Comparison of ENCODE assay signal across 8 cellular contexts in genomic region chr1:21255284-21255942, GRCh38. TPM values are rescaled to one million over a fixed set of nuclear protein-coding genes. Genes with fewer than 3 reads are reported as not detected.
A peak's percentile ranks its signal among the peaks of the same experiment; 100 is the strongest.
DNase-seq lines count a peak whose midpoint lies in the region; ATAC-seq and TF ChIP-seq lines count a peak whose summit lies in the region.

No MANE protein-coding gene starts in this region.

- no peaks in the 10 kb centered on the region for H3K9me3 ChIP-seq in BE2C
- no peaks in the 10 kb centered on the region for H3K9me3 ChIP-seq in left lung

- H3K4me1 ChIP-seq in BE2C = peaks cover 4% of the 10 kb centered on the region
- H3K4me1 ChIP-seq in left lung = peaks cover 0 to 38% of the 10 kb centered on the region in 2 donors

- peaks cover 47% of the 10 kb centered on the region for H3K36me3 Mint-ChIP-seq in activated CD4-positive, alpha-beta T cell treated with anti-CD3 and anti-CD28 coated beads, Interleukin-2, amount 10 ng/mL, durations not matched to agents 24 days and 14 days (ENCODE audit: low read depth)

- DNase-seq in BE2C (peak; percentile 89), HK-2 (ENCODE audit: unreplicated experiment) (peak; percentile 80), NCI-H748 (lab: John Stamatoyannopoulos, UW; ENCODE audit: unreplicated experiment) (peak; percentile 71), left lung (peak; percentile 86 to 92)
- DNase-seq in activated CD4-positive, alpha-beta T cell treated with anti-CD3 and anti-CD28 coated beads, Interleukin-2, amount 10 ng/mL, durations not matched to agents 24 days and 14 days = peak; percentile 94
- DNase-seq in stimulated activated CD4-positive, alpha-beta T cell treated with anti-CD3 and anti-CD28 coated beads, TNF-alpha, amount 100 ng/mL, for 24 hours (ENCODE audit: low read depth in 3 of 3) = peak; percentile 63 to 81 (median 66)

- H3K27me3 ChIP-seq in BE2C (no peaks in the 10 kb centered on the region), left lung (no peaks in the 10 kb centered on the region)

- no peaks in the 10 kb centered on the region for H3K9me3 Mint-ChIP-seq in activated CD4-positive, alpha-beta T cell treated with anti-CD3 and anti-CD28 coated beads, Interleukin-2, amount 10 ng/mL, durations not matched to agents 24 days and 14 days

- TF ChIP-seq CTCF in BE2C (IDR thresholded peaks at IDR 0.05; ENCODE audit: low read depth, low read length) (peak; percentile 79), left lung (IDR thresholded peaks at IDR 0.05) (peak; percentile 81 to 84)

- ATAC-seq in left lung (peak; percentile 86), GM21737 (IDR thresholded peaks at IDR 0.05; ENCODE audit: unreplicated experiment) (no peak)

- peak overlapping the region; percentile 82 for H3K27ac Mint-ChIP-seq in activated CD4-positive, alpha-beta T cell treated with anti-CD3 and anti-CD28 coated beads, Interleukin-2, amount 10 ng/mL, durations not matched to agents 24 days and 14 days

- H3K36me3 ChIP-seq in BE2C (no peaks in the 10 kb centered on the region; the same call in 1 of the 2 replicates), left lung (peaks cover 0 to 100% of the 10 kb centered on the region in 2 donors)

- no peaks in the 10 kb centered on the region for H3K27me3 Mint-ChIP-seq in activated CD4-positive, alpha-beta T cell treated with anti-CD3 and anti-CD28 coated beads, Interleukin-2, amount 10 ng/mL, durations not matched to agents 24 days and 14 days

- intact Hi-C loops in activated CD4-positive, alpha-beta T cell treated with anti-CD3 and anti-CD28 coated beads, Interleukin-2, amount 10 ng/mL, durations not matched to agents 24 days and 14 days (cut with micrococcal nuclease) = loop anchor here (1.0 to 2.0 kb wide), 2 partner anchors 79 to 113 kb away; no protein-coding TSS in a partner anchor
- intact Hi-C loops in left lung (cut with DNase I) = loop anchor here in 1 of 2 donors (5.0 kb wide), 1 partner anchor 112 kb away; no protein-coding TSS in a partner anchor

- peaks cover 31% of the 10 kb centered on the region for H3K4me1 Mint-ChIP-seq in activated CD4-positive, alpha-beta T cell treated with anti-CD3 and anti-CD28 coated beads, Interleukin-2, amount 10 ng/mL, durations not matched to agents 24 days and 14 days

- H3K4me3 Mint-ChIP-seq in activated CD4-positive, alpha-beta T cell treated with anti-CD3 and anti-CD28 coated beads, Interleukin-2, amount 10 ng/mL, durations not matched to agents 24 days and 14 days = no peak overlapping the region

- H3K27ac ChIP-seq in cingulate gyrus (ENCODE audit: low read depth, low read length) (peak overlapping the region; percentile 78), left lung (no peak overlapping the region)

- H3K4me3 ChIP-seq in BE2C (ENCODE audit: low read depth, low read length) = no peak overlapping the region
- no peak overlapping the region for H3K4me3 ChIP-seq in left lung

RNA-seq across cellular contexts. Expression of gene ECE1, which starts 34.9 kb away (rescaled TPM):
- polyA plus RNA-seq in BE2C (2012; ENCODE audit: insufficient read depth, insufficient read length, low read depth) = 52.5 TPM
- total RNA-seq in activated CD4-positive, alpha-beta T cell treated with anti-CD3 and anti-CD28 coated beads, Interleukin-2, amount 10 ng/mL, durations not matched to agents 24 days and 14 days = 133 and 134 TPM in 2 replicates
- 100 to 1,000 TPM in 1 of 2 donors, 10 to 100 TPM in 1; 91.7 to 107 TPM for total RNA-seq in left lung
